21 cellular contexts compared by ENCODE assay signal in genomic region chr4:168291242-168291641, GRCh38. TPM values are rescaled to one million over a fixed set of nuclear protein-coding genes. Genes with fewer than 3 reads are reported as not detected.
"Had no signal": no experiment of that assay in that cellular context is flagged by ENCODE, and none has a peak within 500 bp of the region (broad histone marks: within the 10 kb centered on the region; RNA-seq: fewer than 3 reads in every experiment).

No MANE protein-coding gene starts in this region.

- FAIRE-seq: frontal cortex, islet of Langerhans had no signal

- H3K27ac ChIP-seq: dorsolateral prefrontal cortex, heart left ventricle, neutrophil, spleen, tibial artery, upper lobe of right lung, vagina had no signal

- H3K36me3 ChIP-seq: neutrophil had no signal

- ATAC-seq: esophagus mucosa; heart left ventricle; naive thymus-derived CD4-positive, alpha-beta T cell; sciatic nerve; stimulated activated memory B cell treated with anti-CD40 and anti-IgM and Interleukin-4, amounts not matched to agents 10 μg/mL and 1 μg/mL and 100 μg/mL, for 72 hours; upper lobe of right lung had no signal

- DNase-seq: dorsolateral prefrontal cortex; effector CD8-positive, alpha-beta T cell; heart left ventricle; hippocampal formation; kidney glomerular epithelial cell; mesendoderm; naive thymus-derived CD4-positive, alpha-beta T cell; spleen; stimulated activated CD4-positive, alpha-beta T cell treated with anti-CD3 and anti-CD28 coated beads, Interleukin-15, amount 100 ng/mL, for 24 hours; stimulated activated CD4-positive, alpha-beta T cell treated with anti-CD3 and anti-CD28 coated beads, Interleukin-1b, Interleukin-23, amount 100 ng/mL, for 48 hours; stimulated activated CD4-positive, alpha-beta T cell treated with anti-CD3 and anti-CD28 coated beads, Interleukin-4, amount 100 ng/mL, for 24 hours; tibial artery; upper lobe of right lung had no signal

- H3K27me3 ChIP-seq: dorsolateral prefrontal cortex, heart left ventricle, neutrophil, spleen, tibial artery, upper lobe of right lung, vagina had no signal

- H3K4me3 ChIP-seq: dorsolateral prefrontal cortex, heart left ventricle, spleen, tibial artery, upper lobe of right lung, vagina had no signal

- H3K9me3 ChIP-seq: heart left ventricle, neutrophil, spleen, tibial artery, upper lobe of right lung, vagina had no signal

- H3K4me1 ChIP-seq: heart left ventricle, spleen, tibial artery, upper lobe of right lung, vagina had no signal

RNA-seq across cellular contexts. Expression of gene DDX60, which starts 27.3 kb away (rescaled TPM):
- polyA plus RNA-seq: neural cell had no signal
